ENCODE assay signal across 12 cellular contexts in the genomic region with DNA sequence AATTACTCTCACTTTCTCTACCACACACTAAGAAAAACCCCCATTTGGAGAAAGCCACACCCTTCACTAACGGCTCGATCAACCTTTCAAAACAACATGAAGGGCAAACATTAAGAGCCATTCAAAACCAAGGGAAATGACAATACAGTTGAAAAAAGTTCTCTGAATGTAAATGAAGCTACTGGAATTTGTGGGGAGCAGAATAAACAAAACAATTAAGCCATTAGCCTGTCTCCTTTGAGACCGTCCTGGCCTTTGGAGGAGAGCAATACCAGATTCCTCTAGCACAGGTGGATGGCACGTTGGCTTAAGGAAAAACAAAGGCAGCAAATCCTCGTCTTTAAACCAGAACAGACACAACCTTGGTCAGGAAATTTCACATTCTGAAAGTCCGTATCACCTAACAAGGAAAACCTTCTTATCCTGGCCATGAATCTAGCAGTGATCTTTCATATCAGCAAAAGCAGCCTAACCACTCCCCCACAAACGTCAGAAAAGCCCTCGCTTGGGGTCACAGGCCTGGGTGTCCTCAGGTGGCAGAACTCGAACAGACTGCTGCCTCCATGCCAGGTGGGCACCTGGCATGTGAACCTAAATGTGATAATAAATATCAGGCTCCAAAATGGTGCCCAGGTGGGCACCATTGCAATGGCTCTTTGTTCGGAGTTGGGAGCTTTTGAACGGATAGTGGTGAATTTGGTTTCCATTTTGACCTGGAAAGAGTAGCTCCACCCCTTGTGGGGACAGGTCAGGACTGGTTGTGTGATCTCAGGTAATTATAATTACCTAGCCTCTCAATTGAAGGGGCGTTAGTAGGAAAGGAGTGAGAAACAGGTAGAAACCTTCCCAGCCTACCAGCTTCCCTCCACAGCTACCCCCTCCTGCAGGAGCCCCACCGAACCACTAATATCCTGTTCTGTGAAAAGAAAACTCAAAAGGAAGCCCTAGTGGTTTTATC. TPM values are rescaled to one million over a fixed set of nuclear protein-coding genes. Genes with fewer than 3 reads are reported as not detected.
DNase-seq lines count a peak whose midpoint lies in the region; ATAC-seq and TF ChIP-seq lines count a peak whose summit lies in the region.
"Had no signal": no experiment of that assay in that cellular context is flagged by ENCODE, and none has a peak within 500 bp of the region (broad histone marks: within the 10 kb centered on the region; RNA-seq: fewer than 3 reads in every experiment).

No MANE protein-coding gene starts in this region.

- no peak for TF ChIP-seq CTCF in CD8-positive, alpha-beta T cell (IDR thresholded peaks at IDR 0.05)

- peak overlapping the region; percentile 76 for H3K9ac ChIP-seq in HUES48 (ENCODE audit: low read depth, low read length)

- H3K36me3 Mint-ChIP-seq in CD8-positive, alpha-beta T cell, result no peaks in the 10 kb centered on the region
- H3K36me3 Mint-ChIP-seq in activated naive CD4-positive, alpha-beta T cell treated with anti-CD3 and anti-CD28 coated beads for 36 hours (ENCODE audit: low read depth), result no peaks in the 10 kb centered on the region

- intact Hi-C loops in CD8-positive, alpha-beta T cell (cut with DNase I, micrococcal nuclease), result no loop called here
- intact Hi-C loops in activated naive CD4-positive, alpha-beta T cell treated with anti-CD3 and anti-CD28 coated beads for 36 hours (cut with micrococcal nuclease), result loop anchor here (5.0 kb wide), 1 partner anchor 372 kb away; no protein-coding TSS in a partner anchor

- peaks cover 5% of the 10 kb centered on the region for H3K27me3 Mint-ChIP-seq in CD8-positive, alpha-beta T cell (ENCODE audit: low read depth)
- H3K27me3 Mint-ChIP-seq in activated naive CD4-positive, alpha-beta T cell treated with anti-CD3 and anti-CD28 coated beads for 36 hours (ENCODE audit: low read depth), result no peaks in the 10 kb centered on the region

- peaks cover 23% of the 10 kb centered on the region for H3K4me1 Mint-ChIP-seq in CD8-positive, alpha-beta T cell (ENCODE audit: low read depth)
- peaks cover 18% of the 10 kb centered on the region for H3K4me1 Mint-ChIP-seq in activated naive CD4-positive, alpha-beta T cell treated with anti-CD3 and anti-CD28 coated beads for 36 hours (ENCODE audit: low read depth)

- peaks cover 17% of the 10 kb centered on the region for H3K4me1 ChIP-seq in CD8-positive, alpha-beta T cell (ENCODE audit: insufficient read depth, low read length)
- H3K4me1 ChIP-seq in HUES48 (ENCODE audit: control insufficient read depth, insufficient read depth, low read length), result peaks cover 64% of the 10 kb centered on the region

- no peaks in the 10 kb centered on the region for H3K27me3 ChIP-seq in CD8-positive, alpha-beta T cell (ENCODE audit: insufficient read depth, low read length)
- no peaks in the 10 kb centered on the region for H3K27me3 ChIP-seq in HUES48 (ENCODE audit: control insufficient read depth, insufficient read depth, low read length)
- H3K27me3 ChIP-seq: esophagus muscularis mucosa had no signal

- POLR2A ChIA-PET in CD8-positive, alpha-beta T cell (lab: Charles Lee), result interaction anchor here (0.8 kb wide), 1 partner anchor 20 kb away, joined by 3 read pairs; no protein-coding TSS in a partner anchor

- peak overlapping the region; percentile 37 for H3K27ac Mint-ChIP-seq in CD8-positive, alpha-beta T cell
- no peak overlapping the region for H3K27ac Mint-ChIP-seq in activated naive CD4-positive, alpha-beta T cell treated with anti-CD3 and anti-CD28 coated beads for 36 hours

- no peaks in the 10 kb centered on the region for H3K9me3 ChIP-seq in CD8-positive, alpha-beta T cell (ENCODE audit: low read length)
- H3K9me3 ChIP-seq in HUES48 (ENCODE audit: control insufficient read depth, insufficient read depth, low read length), result no peaks in the 10 kb centered on the region
- H3K9me3 ChIP-seq: esophagus muscularis mucosa had no signal

- H3K27ac ChIP-seq in CD8-positive, alpha-beta T cell (ENCODE audit: low read depth, low read length), result no peak overlapping the region
- peak overlapping the region; percentile 96 for H3K27ac ChIP-seq in HUES48 (ENCODE audit: low read depth, low read length)

- no peaks in the 10 kb centered on the region for H3K36me3 ChIP-seq in CD8-positive, alpha-beta T cell (ENCODE audit: insufficient read depth, low read length)
- peaks cover 6% of the 10 kb centered on the region for H3K36me3 ChIP-seq in HUES48 (ENCODE audit: control insufficient read depth, insufficient read depth, low read length)

- H3K4me3 Mint-ChIP-seq in CD8-positive, alpha-beta T cell, result peak overlapping the region; percentile 56
- H3K4me3 Mint-ChIP-seq in activated naive CD4-positive, alpha-beta T cell treated with anti-CD3 and anti-CD28 coated beads for 36 hours, result no peak overlapping the region

- CTCF ChIA-PET in CD8-positive, alpha-beta T cell (lab: Charles Lee), result interaction anchor here (1.5 kb wide), 1 partner anchor 174 kb away, joined by 3 read pairs; no protein-coding TSS in a partner anchor
- CTCF ChIA-PET in activated naive CD4-positive, alpha-beta T cell treated with anti-CD3 and anti-CD28 coated beads for 36 hours (lab: Charles Lee), result interaction anchor here (0.7 kb wide), 1 partner anchor 22 kb away, joined by 3 read pairs; no protein-coding TSS in a partner anchor

- H3K9me3 Mint-ChIP-seq in CD8-positive, alpha-beta T cell, result no peaks in the 10 kb centered on the region
- H3K9me3 Mint-ChIP-seq in activated naive CD4-positive, alpha-beta T cell treated with anti-CD3 and anti-CD28 coated beads for 36 hours, result no peaks in the 10 kb centered on the region

- peak overlapping the region; percentile 7 for H3K4me3 ChIP-seq in CD8-positive, alpha-beta T cell (ENCODE audit: low read depth, low read length)
- peak overlapping the region; percentile 52 for H3K4me3 ChIP-seq in HUES48 (ENCODE audit: low read depth, low read length)
- H3K4me3 ChIP-seq: esophagus muscularis mucosa had no signal

- no peak for DNase-seq in CD8-positive, alpha-beta T cell
- DNase-seq in SW480 (ENCODE audit: low spot score), result peak; percentile 27
- peak; percentile 68 for DNase-seq in iPS-NIHi11 (ENCODE audit: low spot score)
- no peak for DNase-seq in stimulated activated CD8-positive, alpha-beta memory T cell treated with anti-CD3 and anti-CD28 coated beads, Interleukin-4, amount 100 ng/mL, for 48 hours
- no peak for DNase-seq in activated naive CD4-positive, alpha-beta T cell treated with anti-CD3 and anti-CD28 coated beads for 36 hours
- DNase-seq in KG1 (lab: John Stamatoyannopoulos, UW), result no peak
- DNase-seq: NCI-H2171, right cardiac atrium had no signal

- ATAC-seq in CD8-positive, alpha-beta T cell, result peak; percentile 65
- no peak for ATAC-seq in GM18868 (IDR thresholded peaks at IDR 0.05; ENCODE audit: unreplicated experiment)
- ATAC-seq: Panc1, right cardiac atrium had no signal

RNA-seq across cellular contexts. Expression of gene MYO1E, which starts 18.4 kb away (rescaled TPM):
- total RNA-seq in CD8-positive, alpha-beta T cell, result 1 to 10 TPM; 1.4 to 2.2 TPM
- 1 to 10 TPM; 1.4 to 2.9 TPM for total RNA-seq in activated naive CD4-positive, alpha-beta T cell treated with anti-CD3 and anti-CD28 coated beads for 36 hours

Comparison
In these comparisons a context has a peak if more than half of its experiments do, and no peak if none do; other contexts are left out.
1. DNase-seq: peak in SW480 (single experiment) and iPS-NIHi11 (single experiment); none in CD8-positive, alpha-beta T cell (0 of 7), stimulated activated CD8-positive, alpha-beta memory T cell treated with anti-CD3 and anti-CD28 coated beads, Interleukin-4, amount 100 ng/mL, for 48 hours (single experiment), activated naive CD4-positive, alpha-beta T cell treated with anti-CD3 and anti-CD28 coated beads for 36 hours (single experiment) and KG1 (single experiment).